In the genomic region with DNA sequence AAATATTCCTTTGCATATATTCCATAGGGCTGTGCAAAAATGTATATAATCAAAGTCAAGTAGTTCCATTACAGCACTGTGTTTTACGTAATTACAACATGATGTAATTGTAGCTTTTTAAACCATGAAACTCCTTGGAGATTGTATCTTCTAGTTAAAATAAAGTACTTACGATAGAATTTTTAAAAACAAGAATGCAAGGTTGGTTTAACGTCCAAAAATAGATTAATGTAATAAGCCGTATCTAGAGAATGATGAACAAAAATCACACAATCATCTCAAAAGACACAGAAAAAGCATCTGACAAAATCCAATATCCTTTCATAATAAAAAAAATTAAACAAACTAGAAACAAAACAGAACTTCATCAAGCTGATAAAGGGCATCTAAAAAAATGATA, we compare ENCODE assay signal across 10 cellular contexts.
"Had no signal": no experiment of that assay in that cellular context is flagged by ENCODE, and none has a peak within 500 bp of the region (broad histone marks: within the 10 kb centered on the region; RNA-seq: fewer than 3 reads in every experiment).

No MANE protein-coding gene starts in this region.

- H3K4me3 Mint-ChIP-seq: GM23338, H9, HFFc6 had no signal

- H3K9ac ChIP-seq: GM23248 had no signal

- H3K27ac Mint-ChIP-seq: GM23338, H9, HFFc6 had no signal

- H3K4me3 ChIP-seq: GM23248, GM23338, HAP-1 had no signal

- H3K27ac ChIP-seq: GM23248 had no signal

- DNase-seq: GM23248, GOT3, H7, H9, HCEC 1CT, HFFc6 had no signal

- FAIRE-seq: H1 had no signal

- H2AFZ ChIP-seq: GM23248, GM23338 had no signal

- ATAC-seq: GM23338, HCT116 had no signal

- H3K36me3 ChIP-seq: HAP-1 had no signal

- H3K4me2 ChIP-seq: GM23338 had no signal
